Comparison of ENCODE assay signal across 8 cellular contexts in genomic region chrY:21845481-21845880, GRCh38. TPM values are rescaled to one million over a fixed set of nuclear protein-coding genes. Genes with fewer than 3 reads are reported as not detected.
"Had no signal": no experiment of that assay in that cellular context is flagged by ENCODE, and none has a peak within 500 bp of the region (broad histone marks: within the 10 kb centered on the region; RNA-seq: fewer than 3 reads in every experiment).

No MANE protein-coding gene starts in this region.

- H3K27ac ChIP-seq: HL-60 had no signal

- DNase-seq: IMR-90 had no signal

- FAIRE-seq: HepG2, HTR-8/SVneo, K562 had no signal

- H3K4me3 ChIP-seq: K562 had no signal

RNA-seq across cellular contexts. Expression of gene RBMY1D, which starts 48.8 kb away (rescaled TPM):
- total RNA-seq: HepG2, HT-29, HT1080, IMR-90, K562 had no signal
- polyA plus RNA-seq: HepG2, IgD-negative memory B cell, IMR-90, K562 had no signal
